ENCODE assay signal across 8 cellular contexts in the genomic region with DNA sequence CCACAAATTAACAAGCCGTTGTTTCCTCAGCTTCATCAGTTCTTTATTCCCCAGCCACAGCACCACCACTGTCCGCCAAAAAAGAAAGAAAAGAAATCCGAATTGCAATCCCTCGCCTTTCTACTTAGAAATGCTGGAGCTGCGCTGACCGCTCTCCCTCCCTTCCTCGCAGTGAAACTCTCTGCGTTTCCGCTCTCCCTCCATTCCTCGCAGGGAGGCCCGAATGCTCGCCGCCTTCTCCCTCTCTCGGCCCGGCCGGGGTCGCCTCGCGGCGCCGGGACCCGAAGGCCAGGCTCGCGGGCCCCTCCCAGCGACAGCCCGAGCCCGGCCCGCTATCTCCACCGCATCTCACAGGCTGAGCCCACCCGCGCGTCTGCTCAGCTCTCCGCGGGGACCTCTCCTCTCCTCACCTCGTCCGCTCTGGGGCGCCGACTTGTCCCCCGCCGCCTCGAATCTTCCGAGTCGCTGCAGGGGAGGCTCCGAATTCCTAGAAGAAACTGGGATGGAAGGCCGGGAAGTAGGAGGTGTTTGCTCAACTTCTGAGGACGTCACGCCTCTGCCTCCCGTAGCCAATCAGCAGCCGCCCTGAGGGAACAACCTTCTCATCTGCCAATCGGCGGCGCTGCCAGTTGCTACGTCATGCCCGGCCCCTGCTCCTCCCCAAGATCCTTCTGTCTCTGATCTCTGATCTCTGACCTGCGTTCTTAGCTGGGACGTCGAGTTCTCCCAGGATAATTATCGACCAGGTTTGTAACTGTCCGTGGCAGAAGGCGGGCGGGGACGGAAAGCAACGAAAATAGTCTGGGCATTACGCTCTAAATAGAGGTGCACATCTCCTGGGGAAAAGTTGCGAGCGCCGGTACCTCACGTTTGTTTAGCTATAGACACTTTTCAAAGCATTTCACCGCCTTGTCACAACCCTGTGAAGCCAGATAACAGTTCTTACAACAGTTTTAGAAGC. TPM values are rescaled to one million over a fixed set of nuclear protein-coding genes. Genes with fewer than 3 reads are reported as not detected.
DNase-seq lines count a peak whose midpoint lies in the region; ATAC-seq and TF ChIP-seq lines count a peak whose summit lies in the region.

AASS (minus strand) TSS at position 499 of the 961 bp plus-strand sequence. CDS start 10,523 bp downstream, outside the sequence.

- no peaks in the 10 kb centered on the region for H3K9me3 ChIP-seq in endodermal cell (ENCODE audit: control insufficient read depth, low read length)

- H3K27ac ChIP-seq in endodermal cell (ENCODE audit: low read depth, low read length), result peak within 1 kb of the TSS; percentile 93

- TF ChIP-seq CTCF in AG04449 (IDR thresholded peaks at IDR 0.05; ENCODE audit: insufficient read depth, low read length, missing control alignments), result peak; percentile 1
- peak; percentile 22 for TF ChIP-seq CTCF in endodermal cell (conservative IDR thresholded peaks at IDR 0.05)

- 2 to 7% methylated on average over 26 to 69 of the region's 69 CpGs for WGBS in endodermal cell (ENCODE audit: insufficient coverage in 1 of 2, insufficient read length in 1 of 2), 2 experiments

- H3K9me3 Mint-ChIP-seq in endodermal cell, result no peaks in the 10 kb centered on the region

- POLR2A ChIA-PET in AG04449 (lab: Yijun Ruan, JAX), result interaction anchor here (0.6 kb wide), 1 partner anchor 10 kb away, joined by 4 read pairs; no protein-coding TSS in a partner anchor

- ATAC-seq in GM19043 (IDR thresholded peaks at IDR 0.05; ENCODE audit: low read depth, unreplicated experiment), result peak; percentile 99
- peak; percentile 100 for ATAC-seq in HG03354 (IDR thresholded peaks at IDR 0.05; ENCODE audit: poor library complexity, severe bottlenecking, unreplicated experiment)

- H3K4me3 ChIP-seq in AG04449 (ENCODE audit: low read depth, low read length) (peak within 1 kb of the TSS; percentile 88), endodermal cell (ENCODE audit: low read length) (peak within 1 kb of the TSS; percentile 93)

- peaks cover 40% of the 10 kb centered on the region for H3K4me1 Mint-ChIP-seq in endodermal cell

- peak within 1 kb of the TSS; percentile 99 for H3K4me3 Mint-ChIP-seq in endodermal cell

- peak within 1 kb of the TSS; percentile 95 for H3K27ac Mint-ChIP-seq in endodermal cell

- DNase-seq in AG04449 (ENCODE audit: low read depth, low spot score), result peak; percentile 67
- peak; percentile 88 for DNase-seq in NCI-H524 treated with DMSO at 0.1 percent for 48 hours (lab: John Stamatoyannopoulos, UW)
- peak; percentile 78 for DNase-seq in activated CD8-positive, alpha-beta memory T cell treated with anti-CD3 and anti-CD28 coated beads, Interleukin-2, amount 50 U/mL, for 4 hours
- peak; percentile 99 for DNase-seq in endodermal cell
- peak; percentile 99 for DNase-seq in medulla oblongata (ENCODE audit: extremely low spot score)
- DNase-seq in stimulated activated CD4-positive, alpha-beta T cell treated with anti-CD3 and anti-CD28 coated beads, TNF-alpha, amount 100 ng/mL, for 24 hours (ENCODE audit: low read depth in 3 of 3), result peak; percentile 33 to 75 (median 63)

- H3K4me1 ChIP-seq in endodermal cell (ENCODE audit: control insufficient read depth, insufficient read depth, low read length), result no peaks in the 10 kb centered on the region

- no peaks in the 10 kb centered on the region for H3K27me3 ChIP-seq in endodermal cell (ENCODE audit: control insufficient read depth, insufficient read depth, low read length, poor library complexity, severe bottlenecking)

- H3K36me3 Mint-ChIP-seq in endodermal cell (ENCODE audit: low read depth), result no peaks in the 10 kb centered on the region

- CTCF ChIA-PET in AG04449 (lab: Yijun Ruan, JAX), result interaction anchor here (0.7 to 1.6 kb wide), 6 partner anchors 18 to 402 kb away, joined by 3 to 4 read pairs (median 4); no protein-coding TSS in a partner anchor

- no peaks in the 10 kb centered on the region for H3K36me3 ChIP-seq in endodermal cell (ENCODE audit: control insufficient read depth, insufficient read depth, low read length)

- no peaks in the 10 kb centered on the region for H3K27me3 Mint-ChIP-seq in endodermal cell (ENCODE audit: insufficient read depth)

- peak within 1 kb of the TSS; percentile 69 for H3K9ac ChIP-seq in endodermal cell (ENCODE audit: extremely low read depth, low read length, poor library complexity, severe bottlenecking)

RNA-seq across cellular contexts. Expression of gene AASS, which starts in this region (rescaled TPM):
- total RNA-seq in endodermal cell, result 10 to 100 TPM; 60.5 to 99.7 TPM
- 71.7 TPM for polyA plus RNA-seq in endodermal cell (2013, experiment 1 of 2)
- polyA plus RNA-seq in endodermal cell (2013, experiment 2 of 2), result 59.6 TPM

Comparison
In these comparisons a context has a peak if more than half of its experiments do, and no peak if none do; other contexts are left out.
1. Peak in every context shown above with its lines: DNase-seq, ATAC-seq, H3K4me3 ChIP-seq and H3K27ac ChIP-seq.